In genomic region chr1:196400478-196401453, GRCh38 we compare ENCODE assay signal across 1 cellular context.
A peak's percentile ranks its signal among the peaks of the same experiment; 100 is the strongest.
TF ChIP-seq lines count a peak whose summit lies in the region.

No MANE protein-coding gene starts in this region.

TF ChIP-seq in HepG2, 621 proteins besides CTCF, POLR2A, EP300 and RAD21 (continued from another document):
- TF ChIP-seq E2F2 (CRISPR knock-in tag; IDR thresholded peaks at IDR 0.05; ENCODE audit: borderline replicate concordance): no peak
- 0 out of 2 replicates have a peak, but pooled peaks have one; percentile 46 for TF ChIP-seq DPF2 (CRISPR knock-in tag; IDR thresholded peaks at IDR 0.05; ENCODE audit: borderline replicate concordance, low read depth)
- peak; percentile 76; the same call in 1 of the 2 replicates for TF ChIP-seq ZNF878 (CRISPR knock-in tag; IDR thresholded peaks at IDR 0.05)
- TF ChIP-seq ZNF251 (CRISPR knock-in tag; IDR thresholded peaks at IDR 0.05): no peak
- TF ChIP-seq ZNF687 (CRISPR knock-in tag; IDR thresholded peaks at IDR 0.05): no peak
- no peak for TF ChIP-seq ZNF326 (CRISPR knock-in tag; IDR thresholded peaks at IDR 0.05; ENCODE audit: borderline replicate concordance)
- TF ChIP-seq ETV5 (CRISPR knock-in tag; IDR thresholded peaks at IDR 0.05; ENCODE audit: borderline replicate concordance): peak; percentile 66; the same call in 1 of the 2 replicates
- TF ChIP-seq LCORL (IDR thresholded peaks at IDR 0.05): no peak
- peak; percentile 23; the same call in 1 of the 2 replicates for TF ChIP-seq LCORL (CRISPR knock-in tag; IDR thresholded peaks at IDR 0.05)
- TF ChIP-seq ZBTB21 (CRISPR knock-in tag; IDR thresholded peaks at IDR 0.05): no peak
- peak; percentile 42; the same call in 1 of the 2 replicates for TF ChIP-seq GATAD2A (CRISPR knock-in tag; IDR thresholded peaks at IDR 0.05)
- TF ChIP-seq PITX1 (CRISPR knock-in tag; IDR thresholded peaks at IDR 0.05): peak; percentile 41; the same call in 1 of the 2 replicates
